In genomic region chr13:32246468-32246867, GRCh38 we compare ENCODE assay signal across 8 cellular contexts.
DNase-seq lines count a peak whose midpoint lies in the region; ATAC-seq and TF ChIP-seq lines count a peak whose summit lies in the region.

No MANE protein-coding gene starts in this region.

- TF ChIP-seq CTCF in C4-2B (conservative IDR thresholded peaks at IDR 0.05), result peak; percentile 100

- intact Hi-C loops in posterior cingulate gyrus (cut with DNase I), result loop anchor here (5.0 kb wide), 1 partner anchor 61 kb away; no protein-coding TSS in a partner anchor

- ATAC-seq in GM18502 (IDR thresholded peaks at IDR 0.05; ENCODE audit: poor library complexity, unreplicated experiment), result peak; percentile 82
- peak; percentile 85 for ATAC-seq in HG02798 (IDR thresholded peaks at IDR 0.05; ENCODE audit: poor library complexity, unreplicated experiment)

- DNase-seq in NCI-H460 (ENCODE audit: extremely low read depth, low read depth) (peak; percentile 52), germinal center (ENCODE audit: low spot score) (peak; percentile 62), posterior cingulate gyrus (peak in 6 of 10 donors; percentile 14 to 82 (median 23))
- DNase-seq in activated CD8-positive, alpha-beta memory T cell treated with anti-CD3 and anti-CD28 coated beads, Interleukin-2, amount 50 U/mL, for 4 hours, result peak; percentile 19
- DNase-seq in stimulated activated naive CD4-positive, alpha-beta T cell treated with Interleukin-2 at 50 U/mL for 16 hours (lab: John Stamatoyannopoulos, UW), result no peak

- H3K27ac ChIP-seq in C4-2B, result no peak overlapping the region
